Comparison of ENCODE assay signal across 11 cellular contexts in genomic region chr1:41023279-41023990, GRCh38. TPM values are rescaled to one million over a fixed set of nuclear protein-coding genes. Genes with fewer than 3 reads are reported as not detected.
DNase-seq lines count a peak whose midpoint lies in the region; ATAC-seq, FAIRE-seq and TF ChIP-seq lines count a peak whose summit lies in the region.
"Had no signal": no experiment of that assay in that cellular context is flagged by ENCODE, and none has a peak within 500 bp of the region (broad histone marks: within the 10 kb centered on the region; RNA-seq: fewer than 3 reads in every experiment).

No MANE protein-coding gene starts in this region.

- TF ChIP-seq CTCF in choroid plexus epithelial cell (conservative IDR thresholded peaks at IDR 0.05; ENCODE audit: low read depth, low read length) (peak; percentile 68), pancreas (IDR thresholded peaks at IDR 0.05) (no peak), tibial nerve (IDR thresholded peaks at IDR 0.05) (peak in 2 of 5 experiments; percentile 12 to 26)

- no peaks in the 10 kb centered on the region for H3K9me3 ChIP-seq in pancreas
- no peaks in the 10 kb centered on the region for H3K9me3 ChIP-seq in tibial nerve

- TF ChIP-seq POLR2A in tibial nerve (IDR thresholded peaks at IDR 0.05) = no peak

- no peak for TF ChIP-seq EP300 in tibial nerve (IDR thresholded peaks at IDR 0.05)

- H3K4me1 ChIP-seq in pancreas (no peaks in the 10 kb centered on the region), tibial nerve (peaks cover 0 to 14% (median 0%) of the 10 kb centered on the region in 4 donors)

- 89 to 92% methylated on average over 5 of the region's 5 CpGs for WGBS in pancreas, 2 donors
- WGBS in tibial nerve, 2 donors = 93% methylated on average over 5 of the region's 5 CpGs

- H3K4me3 ChIP-seq in choroid plexus epithelial cell (ENCODE audit: low read depth, low read length) (no peak overlapping the region), pancreas (no peak overlapping the region), tibial nerve (no peak overlapping the region)

- peak; percentile 53 for DNase-seq in ELR (ENCODE audit: low read depth)
- DNase-seq in M059J (ENCODE audit: low read depth) = peak; percentile 39
- peak; percentile 45 for DNase-seq in choroid plexus epithelial cell (ENCODE audit: low read depth)
- DNase-seq in pancreas = no peak
- no peak for DNase-seq in tibial nerve (ENCODE audit: low spot score in 2 of 2)
- DNase-seq: activated CD4-positive, alpha-beta T cell treated with anti-CD3 and anti-CD28 coated beads, Interleukin-2, amount 10 ng/mL, durations not matched to agents 24 days and 14 days; midbrain; stimulated activated CD4-positive, alpha-beta T cell treated with anti-CD3 and anti-CD28 coated beads, Interleukin-2, amount 100 ng/mL, for 48 hours had no signal

- intact Hi-C loops in pancreas (cut with DNase I) = no loop called here

- H3K27ac ChIP-seq in pancreas = no peak overlapping the region
- no peak overlapping the region for H3K27ac ChIP-seq in tibial nerve

- ATAC-seq in pancreas = peak in 3 of 4 donors; percentile 29 to 53 (median 37)
- ATAC-seq in HG03439 (IDR thresholded peaks at IDR 0.05; ENCODE audit: unreplicated experiment) = no peak
- ATAC-seq in GM19035 (IDR thresholded peaks at IDR 0.05; ENCODE audit: unreplicated experiment) = no peak
- no peak for ATAC-seq in GM21529 (IDR thresholded peaks at IDR 0.05; ENCODE audit: unreplicated experiment)

- FAIRE-seq in pancreas (lab: Jason Lieb, UNC) = no peak

- no peaks in the 10 kb centered on the region for H3K27me3 ChIP-seq in pancreas
- no peaks in the 10 kb centered on the region for H3K27me3 ChIP-seq in tibial nerve

- H3K36me3 ChIP-seq in pancreas = peaks cover 0 to 15% (median 0%) of the 10 kb centered on the region in 3 donors
- H3K36me3 ChIP-seq in tibial nerve = peaks cover 0 to 56% (median 10%) of the 10 kb centered on the region in 3 donors

RNA-seq across cellular contexts. Expression of gene SLFNL1, which starts 1.9 kb away (rescaled TPM):
- total RNA-seq in M059J (2014; rRNA removed; shearing (Covaris generic)) = 0.15 TPM in 1 of 2 replicates, not detected in the other
- under 1 TPM; 0.18 to 0.90 (median 0.39) TPM for total RNA-seq in pancreas
- 1 to 10 TPM in 1 of 2 donors, under 1 TPM in 1; 0.89 to 1.4 TPM for polyA plus RNA-seq in pancreas
- 1 to 10 TPM in 2 of 4 donors, under 1 TPM in 2; 0.20 to 2.4 (median 0.63) TPM for total RNA-seq in tibial nerve

RNA-seq across cellular contexts. Expression of gene CTPS1, which starts 43.9 kb away (rescaled TPM):
- 51.6 and 76.0 TPM in 2 replicates for total RNA-seq in M059J (2014; rRNA removed; shearing (Covaris generic))
- 1 to 10 TPM; 4.1 to 8.7 (median 7.6) TPM for total RNA-seq in pancreas
- 1 to 10 TPM; 5.9 to 7.1 TPM for polyA plus RNA-seq in pancreas
- 10 to 100 TPM; 29.8 to 46.3 (median 35.8) TPM for total RNA-seq in tibial nerve

Comparison
In these comparisons a context has a peak if more than half of its experiments do, and no peak if none do; other contexts are left out.
1. DNase-seq: peak in ELR (single experiment), M059J (single experiment) and choroid plexus epithelial cell (single experiment); none in pancreas (0 of 6) and tibial nerve (0 of 2).
2. ATAC-seq: peak in pancreas (3 of 4); none in HG03439 (single experiment), GM19035 (single experiment) and GM21529 (single experiment).